ENCODE assay signal across 11 cellular contexts in genomic region chr1:40421694-40422384, GRCh38. TPM values are rescaled to one million over a fixed set of nuclear protein-coding genes. Genes with fewer than 3 reads are reported as not detected.
DNase-seq lines count a peak whose midpoint lies in the region; TF ChIP-seq lines count a peak whose summit lies in the region.
"Had no signal": no experiment of that assay in that cellular context is flagged by ENCODE, and none has a peak within 500 bp of the region (broad histone marks: within the 10 kb centered on the region; RNA-seq: fewer than 3 reads in every experiment).

No MANE protein-coding gene starts in this region.

- peak; percentile 86 for DNase-seq in DMS 273 (lab: John Stamatoyannopoulos, UW; ENCODE audit: unreplicated experiment)
- DNase-seq in DMS 273 treated with DMSO at 0.1 percent for 48 hours (lab: John Stamatoyannopoulos, UW) = no peak
- DNase-seq in NCI-H748 treated with DMSO at 0.1 percent for 48 hours (lab: John Stamatoyannopoulos, UW) = peak; percentile 100
- peak; percentile 72 for DNase-seq in putamen (ENCODE audit: low spot score)
- DNase-seq in vagina (ENCODE audit: extremely low spot score in 2 of 2) = no peak
- DNase-seq in NCI-H146 treated with DMSO at 0.1 percent for 48 hours (lab: John Stamatoyannopoulos, UW; ENCODE audit: unreplicated experiment) = no peak
- DNase-seq in activated CD4-positive, CD25-positive, alpha-beta regulatory T cell treated with anti-CD3 and anti-CD28 coated beads, Interleukin-2, amount 50 U/mL, for 72 hours = no peak
- DNase-seq: left colon, NCI-H226 had no signal

- H3K9me3 ChIP-seq in vagina = no peaks in the 10 kb centered on the region

- no peak for TF ChIP-seq POLR2A in vagina (IDR thresholded peaks at IDR 0.05)

- H3K9me3 Mint-ChIP-seq in dendritic cell treated with granulocyte-macrophage colony-stimulating factor and Interleukin-4, amounts not matched to agents 40 ng/mL and 50 ng/mL, for 4 days = no peaks in the 10 kb centered on the region

- no peak overlapping the region for H3K4me3 ChIP-seq in vagina

- H3K27ac Mint-ChIP-seq in dendritic cell treated with granulocyte-macrophage colony-stimulating factor and Interleukin-4, amounts not matched to agents 40 ng/mL and 50 ng/mL, for 4 days = peak overlapping the region; percentile 89

- no peak for TF ChIP-seq CTCF in vagina (IDR thresholded peaks at IDR 0.05)

- intact Hi-C loops in dendritic cell treated with granulocyte-macrophage colony-stimulating factor and Interleukin-4, amounts not matched to agents 40 ng/mL and 50 ng/mL, for 4 days (cut with micrococcal nuclease) = no loop called here
- intact Hi-C loops in vagina (cut with DNase I) = no loop called here

- no peaks in the 10 kb centered on the region for H3K4me1 ChIP-seq in vagina

- H3K27me3 ChIP-seq in vagina = no peaks in the 10 kb centered on the region

- peak overlapping the region; percentile 61 for H3K4me3 Mint-ChIP-seq in dendritic cell treated with granulocyte-macrophage colony-stimulating factor and Interleukin-4, amounts not matched to agents 40 ng/mL and 50 ng/mL, for 4 days

- H3K27ac ChIP-seq in vagina = no peak overlapping the region
- H3K27ac ChIP-seq: 22Rv1 had no signal

- H3K36me3 Mint-ChIP-seq in dendritic cell treated with granulocyte-macrophage colony-stimulating factor and Interleukin-4, amounts not matched to agents 40 ng/mL and 50 ng/mL, for 4 days (ENCODE audit: low read depth) = peaks cover 93% of the 10 kb centered on the region

- H3K27me3 Mint-ChIP-seq in dendritic cell treated with granulocyte-macrophage colony-stimulating factor and Interleukin-4, amounts not matched to agents 40 ng/mL and 50 ng/mL, for 4 days = no peaks in the 10 kb centered on the region

- peaks cover 77% of the 10 kb centered on the region for H3K4me1 Mint-ChIP-seq in dendritic cell treated with granulocyte-macrophage colony-stimulating factor and Interleukin-4, amounts not matched to agents 40 ng/mL and 50 ng/mL, for 4 days (ENCODE audit: low read depth)

- H3K36me3 ChIP-seq in vagina = peaks cover 0 to 38% of the 10 kb centered on the region in 2 donors

RNA-seq across cellular contexts. Expression of gene ZFP69B, which starts 28.4 kb away (rescaled TPM):
- total RNA-seq in vagina = 1.2 TPM

RNA-seq across cellular contexts. Expression of gene SMAP2, which starts 48.3 kb away (rescaled TPM):
- total RNA-seq in vagina = 24.8 TPM

RNA-seq across cellular contexts. Expression of gene ZFP69, which starts 55.3 kb away (rescaled TPM):
- 4.9 TPM for total RNA-seq in vagina

Comparison
In these comparisons a context has a peak if more than half of its experiments do, and no peak if none do; other contexts are left out.
1. DNase-seq: peak in DMS 273 (single experiment), NCI-H748 treated with DMSO at 0.1 percent for 48 hours (single experiment) and putamen (single experiment); none in DMS 273 treated with DMSO at 0.1 percent for 48 hours (single experiment), vagina (0 of 2), NCI-H146 treated with DMSO at 0.1 percent for 48 hours (single experiment) and activated CD4-positive, CD25-positive, alpha-beta regulatory T cell treated with anti-CD3 and anti-CD28 coated beads, Interleukin-2, amount 50 U/mL, for 72 hours (single experiment).